ENCODE assay signal across 6 cellular contexts in the genomic region with DNA sequence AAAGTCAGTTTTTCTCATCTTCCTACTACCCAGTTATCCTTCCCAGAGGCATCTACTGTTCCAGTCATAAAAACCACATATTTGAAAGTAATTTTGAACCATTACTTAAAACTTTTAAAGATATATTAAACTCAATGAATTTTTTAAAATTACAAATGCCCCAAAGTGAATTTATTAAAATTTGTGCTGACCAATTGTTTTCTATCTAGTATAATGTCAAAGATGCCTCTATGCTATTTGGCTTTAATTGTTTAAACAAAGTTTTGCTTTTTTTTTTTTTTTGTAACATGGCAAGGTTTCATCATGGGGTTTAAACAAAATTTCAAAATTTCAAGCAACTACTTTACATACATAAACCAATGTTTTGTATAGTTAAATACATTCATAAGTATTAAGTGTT.
"Had no signal": no experiment of that assay in that cellular context is flagged by ENCODE, and none has a peak within 500 bp of the region (broad histone marks: within the 10 kb centered on the region; RNA-seq: fewer than 3 reads in every experiment).

No MANE protein-coding gene starts in this region.

- H3K4me3 ChIP-seq: GM23338 had no signal

- DNase-seq: H9, HCEC 1CT, KG1 had no signal

- ATAC-seq: GM23338 had no signal

- H2AFZ ChIP-seq: GM23338 had no signal

- FAIRE-seq: H1, H54 had no signal

- H3K4me2 ChIP-seq: GM23338 had no signal
